Comparison of ENCODE assay signal across 14 cellular contexts in genomic region chr6:35474129-35474977, GRCh38. TPM values are rescaled to one million over a fixed set of nuclear protein-coding genes. Genes with fewer than 3 reads are reported as not detected.
A peak's percentile ranks its signal among the peaks of the same experiment; 100 is the strongest.
DNase-seq lines count a peak whose midpoint lies in the region; ATAC-seq, FAIRE-seq and TF ChIP-seq lines count a peak whose summit lies in the region.
"Had no signal": no experiment of that assay in that cellular context is flagged by ENCODE, and none has a peak within 500 bp of the region (broad histone marks: within the 10 kb centered on the region; RNA-seq: fewer than 3 reads in every experiment).

No MANE protein-coding gene starts in this region.

- H3K36me3 Mint-ChIP-seq in natural killer cell treated with Interleukin-12 subunit alpha and Interleukin-12 subunit beta and Interleukin-15 and Interleukin-18, amount 100 ng/mL, for 72 hours, result peaks cover 22% of the 10 kb centered on the region
- no peaks in the 10 kb centered on the region for H3K36me3 Mint-ChIP-seq in natural killer cell

- H3K4me1 Mint-ChIP-seq in natural killer cell treated with Interleukin-12 subunit alpha and Interleukin-12 subunit beta and Interleukin-15 and Interleukin-18, amount 100 ng/mL, for 72 hours (ENCODE audit: low read depth in 2 of 2), result peaks cover 15 to 20% of the 10 kb centered on the region in 2 donors
- peaks cover 17% of the 10 kb centered on the region in 2 donors for H3K4me1 Mint-ChIP-seq in natural killer cell

- peaks cover 49% of the 10 kb centered on the region for H3K36me3 ChIP-seq in upper lobe of right lung

- H3K4me3 ChIP-seq in upper lobe of right lung (no peak overlapping the region), foreskin fibroblast (ENCODE audit: low read depth in 1 of 2, low read length in 2 of 2) (no peak overlapping the region)
- H3K4me3 ChIP-seq: thoracic aorta had no signal

- intact Hi-C loops in natural killer cell (cut with micrococcal nuclease), result no loop called here
- intact Hi-C loops in upper lobe of right lung (cut with DNase I), result no loop called here

- no peak for DNase-seq in natural killer cell treated with Interleukin-12 subunit alpha and Interleukin-12 subunit beta and Interleukin-15 and Interleukin-18, amount 100 ng/mL, for 72 hours (ENCODE audit: low spot score)
- DNase-seq in natural killer cell (no peak), epithelial cell of prostate (ENCODE audit: low read depth, low spot score) (no peak), upper lobe of right lung (no peak), urothelium cell line (ENCODE audit: low spot score) (no peak), foreskin fibroblast (no peak), RKO (ENCODE audit: low spot score) (no peak)
- DNase-seq: brain microvascular endothelial cell; CD4-positive, alpha-beta T cell; nucleus accumbens had no signal

- H3K27ac Mint-ChIP-seq in natural killer cell treated with Interleukin-12 subunit alpha and Interleukin-12 subunit beta and Interleukin-15 and Interleukin-18, amount 100 ng/mL, for 72 hours, result peak overlapping the region in 1 of 2 donors; percentile 28
- peak overlapping the region in 1 of 2 donors; percentile 20 for H3K27ac Mint-ChIP-seq in natural killer cell
- H3K27ac Mint-ChIP-seq: CD4-positive, alpha-beta T cell had no signal

- no peak overlapping the region for H3K4me3 Mint-ChIP-seq in natural killer cell treated with Interleukin-12 subunit alpha and Interleukin-12 subunit beta and Interleukin-15 and Interleukin-18, amount 100 ng/mL, for 72 hours
- no peak overlapping the region for H3K4me3 Mint-ChIP-seq in natural killer cell
- H3K4me3 Mint-ChIP-seq: CD4-positive, alpha-beta T cell had no signal

- H3K27me3 Mint-ChIP-seq in natural killer cell treated with Interleukin-12 subunit alpha and Interleukin-12 subunit beta and Interleukin-15 and Interleukin-18, amount 100 ng/mL, for 72 hours, result no peaks in the 10 kb centered on the region
- H3K27me3 Mint-ChIP-seq in natural killer cell (ENCODE audit: low read depth in 2 of 2), result no peaks in the 10 kb centered on the region
- H3K27me3 Mint-ChIP-seq: CD4-positive, alpha-beta T cell had no signal

- peaks cover 16% of the 10 kb centered on the region for H3K4me1 ChIP-seq in upper lobe of right lung

- H3K27ac ChIP-seq in epithelial cell of prostate (peak overlapping the region; percentile 94), upper lobe of right lung (no peak overlapping the region)
- H3K27ac ChIP-seq: brain microvascular endothelial cell had no signal

- no peak for TF ChIP-seq CTCF in natural killer cell (IDR thresholded peaks at IDR 0.05)
- no peak for TF ChIP-seq CTCF in upper lobe of right lung (IDR thresholded peaks at IDR 0.05)
- TF ChIP-seq CTCF in foreskin fibroblast (IDR thresholded peaks at IDR 0.05; ENCODE audit: low read depth, low read length), result no peak

- ATAC-seq in natural killer cell treated with Interleukin-12 subunit alpha and Interleukin-12 subunit beta and Interleukin-15 and Interleukin-18, amount 100 ng/mL, for 72 hours, result peak; percentile 29 to 31
- ATAC-seq in natural killer cell (no peak), upper lobe of right lung (peak; percentile 3)

- no peak for FAIRE-seq in urothelium cell line (lab: Jason Lieb, UNC)
- FAIRE-seq: GM18507, islet of Langerhans had no signal

- H3K9me3 ChIP-seq in upper lobe of right lung, result no peaks in the 10 kb centered on the region
- H3K9me3 ChIP-seq: thoracic aorta had no signal

- H3K9me3 Mint-ChIP-seq in natural killer cell treated with Interleukin-12 subunit alpha and Interleukin-12 subunit beta and Interleukin-15 and Interleukin-18, amount 100 ng/mL, for 72 hours, result no peaks in the 10 kb centered on the region
- no peaks in the 10 kb centered on the region for H3K9me3 Mint-ChIP-seq in natural killer cell
- H3K9me3 Mint-ChIP-seq: CD4-positive, alpha-beta T cell had no signal

- H3K27me3 ChIP-seq in upper lobe of right lung, result no peaks in the 10 kb centered on the region
- H3K27me3 ChIP-seq: brain microvascular endothelial cell had no signal

TF ChIP-seq in PFSK-1, 5 proteins besides CTCF, POLR2A, EP300 and RAD21:
- peak; percentile 64; the same call in 1 of the 2 replicates for TF ChIP-seq POLR2AphosphoS5 (IDR thresholded peaks at IDR 0.05; ENCODE audit: low read depth, low read length)
- TF ChIP-seq FOXP2 (optimal IDR thresholded peaks at IDR 0.05; ENCODE audit: borderline replicate concordance, extremely low read depth, extremely low read length, insufficient read depth), result no peak
TF ChIP-seq in PFSK-1: peak in this region for 1.

RNA-seq across cellular contexts. Expression of gene RPL10A, which starts 6.2 kb away (rescaled TPM):
- 1,000 to 10,000 TPM in 1 of 2 donors, 100 to 1,000 TPM in 1; 874 to 1,110 TPM for total RNA-seq in natural killer cell treated with Interleukin-12 subunit alpha and Interleukin-12 subunit beta and Interleukin-15 and Interleukin-18, amount 100 ng/mL, for 72 hours
- 100 to 1,000 TPM; 723 to 943 (median 942) TPM for total RNA-seq in natural killer cell
- polyA plus RNA-seq in PFSK-1 (2012; ENCODE audit: insufficient read length, low read depth), result 1,923 TPM
- 941 TPM for total RNA-seq in upper lobe of right lung

RNA-seq across cellular contexts. Expression of gene FANCE, which starts 22.2 kb away (rescaled TPM):
- total RNA-seq in natural killer cell treated with Interleukin-12 subunit alpha and Interleukin-12 subunit beta and Interleukin-15 and Interleukin-18, amount 100 ng/mL, for 72 hours, result 10 to 100 TPM; 10.4 to 27.3 TPM
- 1 to 10 TPM; 2.2 to 3.2 (median 2.6) TPM for total RNA-seq in natural killer cell
- 19.2 TPM for polyA plus RNA-seq in PFSK-1 (2012; ENCODE audit: insufficient read length, low read depth)
- 10.4 TPM for total RNA-seq in upper lobe of right lung

RNA-seq across cellular contexts. Expression of gene TEAD3, which starts 22.5 kb away (rescaled TPM):
- under 1 TPM; 0.24 to 0.25 TPM for total RNA-seq in natural killer cell treated with Interleukin-12 subunit alpha and Interleukin-12 subunit beta and Interleukin-15 and Interleukin-18, amount 100 ng/mL, for 72 hours
- total RNA-seq in natural killer cell, result under 1 TPM in 1 of 3 donors, not detected in 2; 0.39 TPM
- 14.5 TPM for polyA plus RNA-seq in PFSK-1 (2012; ENCODE audit: insufficient read length, low read depth)
- 23.4 TPM for total RNA-seq in upper lobe of right lung

RNA-seq across cellular contexts. Expression of gene TULP1, which starts 38.3 kb away (rescaled TPM):
- total RNA-seq in natural killer cell treated with Interleukin-12 subunit alpha and Interleukin-12 subunit beta and Interleukin-15 and Interleukin-18, amount 100 ng/mL, for 72 hours, result not detected
- total RNA-seq in natural killer cell (not detected), upper lobe of right lung (not detected)
- 0.38 TPM for polyA plus RNA-seq in PFSK-1 (2012; ENCODE audit: insufficient read length, low read depth)
- total RNA-seq: CD4-positive, alpha-beta T cell; thoracic aorta had no signal

Comparison
In these comparisons a context has a peak if more than half of its experiments do, and no peak if none do; other contexts are left out.
1. ATAC-seq: peak in natural killer cell treated with Interleukin-12 subunit alpha and Interleukin-12 subunit beta and Interleukin-15 and Interleukin-18, amount 100 ng/mL, for 72 hours (2 of 2) and upper lobe of right lung (single experiment); none in natural killer cell (0 of 3).
2. RNA of gene TEAD3, which starts 22.5 kb away (total RNA-seq): 23.4 TPM in upper lobe of right lung (single experiment); 0.24 to 0.25 TPM in natural killer cell treated with Interleukin-12 subunit alpha and Interleukin-12 subunit beta and Interleukin-15 and Interleukin-18, amount 100 ng/mL, for 72 hours and 0.39 TPM in natural killer cell; every median in the first group is over 10 times any median in the second.